ENCODE assay signal across 1 cellular context in genomic region chr17:7438656-7439460, GRCh38.
TF ChIP-seq lines count a peak whose summit lies in the region.

No MANE protein-coding gene starts in this region.

TF ChIP-seq in SK-N-SH, 30 proteins besides CTCF, POLR2A, EP300 and RAD21 (continued from another document):
- TF ChIP-seq IRF3 (IDR thresholded peaks at IDR 0.05; ENCODE audit: low read depth, low read length): no peak
- TF ChIP-seq FOSL2 (IDR thresholded peaks at IDR 0.05; ENCODE audit: borderline replicate concordance, low read depth): no peak
- TF ChIP-seq ZBTB33 (IDR thresholded peaks at IDR 0.05; ENCODE audit: borderline replicate concordance, low read depth): no peak
- TF ChIP-seq SMC3 (IDR thresholded peaks at IDR 0.05; ENCODE audit: low read depth, low read length): no peak
- no peak for TF ChIP-seq GATA2 (CRISPR knock-in tag; IDR thresholded peaks at IDR 0.05)
- no peak for TF ChIP-seq TEAD4 (IDR thresholded peaks at IDR 0.05; ENCODE audit: borderline replicate concordance, insufficient read depth)
- TF ChIP-seq GABPA (IDR thresholded peaks at IDR 0.05; ENCODE audit: low read depth): no peak
- TF ChIP-seq CHD2 (IDR thresholded peaks at IDR 0.05; ENCODE audit: low read length, partially characterized antibody): no peak
- TF ChIP-seq PBX3 (IDR thresholded peaks at IDR 0.05): no peak
